Comparison of ENCODE assay signal across 8 cellular contexts in genomic region chr3:167991213-167991612, GRCh38.
"Had no signal": no experiment of that assay in that cellular context is flagged by ENCODE, and none has a peak within 500 bp of the region (broad histone marks: within the 10 kb centered on the region; RNA-seq: fewer than 3 reads in every experiment).

No MANE protein-coding gene starts in this region.

- H3K9me3 ChIP-seq: HAP-1 had no signal

- ATAC-seq: HCT116, HepG2 had no signal

- H3K4me1 ChIP-seq: HAP-1 had no signal

- H3K4me3 ChIP-seq: GM23248, HAP-1 had no signal

- H3K36me3 ChIP-seq: HAP-1 had no signal

- H3K27ac ChIP-seq: GM23248, HL-60 had no signal

- H3K9ac ChIP-seq: GM23248 had no signal

- DNase-seq: GM23248, GOT3, H7, HFFc6 had no signal
